Comparison of ENCODE assay signal across 28 cellular contexts in the genomic region with DNA sequence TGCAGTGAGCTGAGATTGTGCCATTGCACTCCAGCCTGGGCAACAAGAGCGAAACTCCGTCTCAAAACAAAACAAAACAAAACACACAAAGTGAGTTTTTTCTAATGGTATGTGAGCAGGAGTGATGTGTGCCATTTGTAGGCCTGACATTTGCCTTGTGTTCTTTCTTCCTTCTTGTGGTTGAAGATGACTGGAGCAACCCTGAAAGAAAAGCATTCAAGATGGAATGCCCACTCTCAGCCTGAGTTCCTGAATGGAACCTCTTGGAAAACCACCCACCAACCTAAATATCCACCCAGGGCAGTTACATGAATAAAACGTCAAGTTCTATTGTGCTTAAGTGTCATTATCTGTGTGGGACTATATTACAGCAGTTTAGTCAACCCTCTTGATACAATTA.
"Had no signal": no experiment of that assay in that cellular context is flagged by ENCODE, and none has a peak within 500 bp of the region (broad histone marks: within the 10 kb centered on the region; RNA-seq: fewer than 3 reads in every experiment).

No MANE protein-coding gene starts in this region.

- FAIRE-seq: bronchial epithelial cell had no signal

- H3K27ac Mint-ChIP-seq: activated CD4-positive, alpha-beta memory T cell treated with anti-CD3 and anti-CD28 coated beads, Interleukin-2, amount 10 ng/mL, durations not matched to agents 7 days and 5 days; activated CD4-positive, alpha-beta T cell treated with anti-CD3 and anti-CD28 coated beads, Interleukin-2, amount 10 ng/mL, durations not matched to agents 7 days and 5 days; activated naive CD4-positive, alpha-beta T cell treated with anti-CD3 and anti-CD28 coated beads, Interleukin-2, amount 10 ng/mL, durations not matched to agents 7 days and 5 days; activated naive CD4-positive, alpha-beta T cell treated with anti-CD3 and anti-CD28 coated beads, Interleukin-2, amount 50 U/mL, for 72 hours; activated naive CD8-positive, alpha-beta T cell treated with anti-CD3 and anti-CD28 coated beads, Interleukin-2, amount 10 ng/mL, durations not matched to agents 7 days and 5 days; activated T-cell treated with anti-CD3 and anti-CD28 coated beads, Interleukin-2, amount 50 U/mL, for 24 hours; activated T-cell treated with anti-CD3 and anti-CD28 coated beads, Interleukin-2, amount 50 U/mL, for 72 hours; dendritic cell treated with granulocyte-macrophage colony-stimulating factor and Interleukin-4, amounts not matched to agents 40 ng/mL and 50 ng/mL, for 4 days; endodermal cell; T-cell; T-helper 1 cell treated with Interleukin-12 subunit alpha and Interleukin-12 subunit beta and Interleukin-4 antibody, amounts not matched to agents 30 μg/mL and 1 μg/mL, for 36 hours had no signal

- H3K4me1 ChIP-seq: ascending aorta, gastroesophageal sphincter had no signal

- H3K4me3 ChIP-seq: ascending aorta, coronary artery, dorsolateral prefrontal cortex, gastroesophageal sphincter had no signal

- H3K9me3 ChIP-seq: ascending aorta, gastroesophageal sphincter had no signal

- H3K36me3 ChIP-seq: brain microvascular endothelial cell had no signal

- H3K9me3 Mint-ChIP-seq: activated CD4-positive, alpha-beta memory T cell treated with anti-CD3 and anti-CD28 coated beads, Interleukin-2, amount 10 ng/mL, durations not matched to agents 7 days and 5 days; activated CD4-positive, alpha-beta T cell treated with anti-CD3 and anti-CD28 coated beads, Interleukin-2, amount 10 ng/mL, durations not matched to agents 7 days and 5 days; activated naive CD4-positive, alpha-beta T cell treated with anti-CD3 and anti-CD28 coated beads, Interleukin-2, amount 10 ng/mL, durations not matched to agents 7 days and 5 days; activated naive CD4-positive, alpha-beta T cell treated with anti-CD3 and anti-CD28 coated beads, Interleukin-2, amount 50 U/mL, for 72 hours; activated T-cell treated with anti-CD3 and anti-CD28 coated beads, Interleukin-2, amount 50 U/mL, for 24 hours; activated T-cell treated with anti-CD3 and anti-CD28 coated beads, Interleukin-2, amount 50 U/mL, for 72 hours; central memory CD8-positive, alpha-beta T cell; dendritic cell treated with granulocyte-macrophage colony-stimulating factor and Interleukin-4, amounts not matched to agents 40 ng/mL and 50 ng/mL, for 4 days; endodermal cell; T-cell; T-helper 1 cell treated with Interleukin-12 subunit alpha and Interleukin-12 subunit beta and Interleukin-4 antibody, amounts not matched to agents 30 μg/mL and 1 μg/mL, for 36 hours had no signal

- H3K4me3 Mint-ChIP-seq: activated CD4-positive, alpha-beta memory T cell treated with anti-CD3 and anti-CD28 coated beads, Interleukin-2, amount 10 ng/mL, durations not matched to agents 7 days and 5 days; activated CD4-positive, alpha-beta T cell treated with anti-CD3 and anti-CD28 coated beads, Interleukin-2, amount 10 ng/mL, durations not matched to agents 7 days and 5 days; activated naive CD4-positive, alpha-beta T cell treated with anti-CD3 and anti-CD28 coated beads, Interleukin-2, amount 10 ng/mL, durations not matched to agents 7 days and 5 days; activated naive CD8-positive, alpha-beta T cell treated with anti-CD3 and anti-CD28 coated beads, Interleukin-2, amount 10 ng/mL, durations not matched to agents 7 days and 5 days; activated T-cell treated with anti-CD3 and anti-CD28 coated beads, Interleukin-2, amount 50 U/mL, for 24 hours; activated T-cell treated with anti-CD3 and anti-CD28 coated beads, Interleukin-2, amount 50 U/mL, for 72 hours; central memory CD8-positive, alpha-beta T cell; dendritic cell treated with granulocyte-macrophage colony-stimulating factor and Interleukin-4, amounts not matched to agents 40 ng/mL and 50 ng/mL, for 4 days; endodermal cell; T-cell; T-helper 1 cell treated with Interleukin-12 subunit alpha and Interleukin-12 subunit beta and Interleukin-4 antibody, amounts not matched to agents 30 μg/mL and 1 μg/mL, for 36 hours had no signal

- DNase-seq: activated CD4-positive, alpha-beta memory T cell treated with anti-CD3 and anti-CD28 coated beads, Interleukin-2, amount 10 ng/mL, durations not matched to agents 7 days and 5 days; activated CD4-positive, alpha-beta T cell treated with anti-CD3 and anti-CD28 coated beads for 1 hour; activated CD4-positive, alpha-beta T cell treated with anti-CD3 and anti-CD28 coated beads for 4 hours; activated CD4-positive, alpha-beta T cell treated with anti-CD3 and anti-CD28 coated beads, Interleukin-2, amount 10 ng/mL, durations not matched to agents 7 days and 5 days; activated CD4-positive, alpha-beta T cell treated with anti-CD3 and anti-CD28 coated beads, Interleukin-2, amount 50 U/mL, for 4 hours; activated CD8-positive, alpha-beta memory T cell treated with anti-CD3 and anti-CD28 coated beads, Interleukin-2, amount 50 U/mL, for 48 hours; activated gamma-delta T cell; activated naive CD4-positive, alpha-beta T cell; activated naive CD4-positive, alpha-beta T cell treated with anti-CD3 and anti-CD28 coated beads, Interleukin-2, amount 10 ng/mL, durations not matched to agents 7 days and 5 days; activated naive CD8-positive, alpha-beta T cell treated with anti-CD3 and anti-CD28 coated beads, Interleukin-2, amount 10 ng/mL, durations not matched to agents 7 days and 5 days; activated T-cell treated with anti-CD3 and anti-CD28 coated beads for 4 hours; activated T-cell treated with anti-CD3 and anti-CD28 coated beads, Interleukin-2, amount 50 U/mL, for 24 hours; activated T-cell treated with anti-CD3 and anti-CD28 coated beads, Interleukin-2, amount 50 U/mL, for 72 hours; brain microvascular endothelial cell; dorsolateral prefrontal cortex; effector memory CD4-positive, alpha-beta T cell; endodermal cell; foreskin fibroblast; T-cell had no signal

- H3K4me1 Mint-ChIP-seq: central memory CD8-positive, alpha-beta T cell had no signal

- H3K27me3 ChIP-seq: ascending aorta, brain microvascular endothelial cell, dorsolateral prefrontal cortex, gastroesophageal sphincter had no signal

- H3K27ac ChIP-seq: ascending aorta, brain microvascular endothelial cell, coronary artery, dorsolateral prefrontal cortex, gastroesophageal sphincter had no signal

- ATAC-seq: activated naive CD4-positive, alpha-beta T cell treated with anti-CD3 and anti-CD28 coated beads, Interleukin-2, amount 50 U/mL, for 72 hours; activated T-cell treated with anti-CD3 and anti-CD28 coated beads, Interleukin-2, amount 50 U/mL, for 72 hours; esophagus mucosa; gastroesophageal sphincter; T-cell had no signal

- H3K27me3 Mint-ChIP-seq: activated CD4-positive, alpha-beta memory T cell treated with anti-CD3 and anti-CD28 coated beads, Interleukin-2, amount 10 ng/mL, durations not matched to agents 7 days and 5 days; activated CD4-positive, alpha-beta T cell treated with anti-CD3 and anti-CD28 coated beads, Interleukin-2, amount 10 ng/mL, durations not matched to agents 7 days and 5 days; activated naive CD4-positive, alpha-beta T cell treated with anti-CD3 and anti-CD28 coated beads, Interleukin-2, amount 10 ng/mL, durations not matched to agents 7 days and 5 days; activated naive CD8-positive, alpha-beta T cell treated with anti-CD3 and anti-CD28 coated beads, Interleukin-2, amount 10 ng/mL, durations not matched to agents 7 days and 5 days; activated T-cell treated with anti-CD3 and anti-CD28 coated beads, Interleukin-2, amount 50 U/mL, for 24 hours; central memory CD8-positive, alpha-beta T cell; dendritic cell treated with granulocyte-macrophage colony-stimulating factor and Interleukin-4, amounts not matched to agents 40 ng/mL and 50 ng/mL, for 4 days; T-cell had no signal
